ENCODE assay signal across 22 cellular contexts in the genomic region with DNA sequence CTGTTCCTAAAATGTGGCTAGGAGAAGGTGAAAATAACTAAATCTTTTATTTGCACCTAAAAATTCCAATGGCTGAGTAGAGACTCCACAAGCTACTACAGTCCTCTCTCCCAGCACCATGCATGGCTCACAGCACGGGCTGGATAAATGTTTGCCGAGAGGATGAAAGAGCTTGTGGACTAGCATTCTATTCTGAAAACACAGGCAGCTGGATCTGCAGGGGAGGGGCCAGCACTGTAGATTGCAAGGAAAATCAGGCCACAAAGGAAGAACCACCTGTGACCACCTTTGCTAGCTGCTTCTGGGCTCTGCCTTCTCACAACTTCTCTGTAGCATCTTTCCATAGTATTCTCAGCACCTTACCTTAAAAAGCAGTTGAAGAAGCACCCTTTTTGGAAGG. TPM values are rescaled to one million over a fixed set of nuclear protein-coding genes. Genes with fewer than 3 reads are reported as not detected.
DNase-seq lines count a peak whose midpoint lies in the region; ATAC-seq and TF ChIP-seq lines count a peak whose summit lies in the region.
"Had no signal": no experiment of that assay in that cellular context is flagged by ENCODE, and none has a peak within 500 bp of the region (broad histone marks: within the 10 kb centered on the region; RNA-seq: fewer than 3 reads in every experiment).

No MANE protein-coding gene starts in this region.

- in situ Hi-C loops in gastrocnemius medialis (cut with MboI; ENCODE audit: low sequenced_read_pairs in 4 of 4), result no loop called here

- H3K4me3 ChIP-seq in H7 (ENCODE audit: insufficient read depth, low read depth, low read length), result no peak overlapping the region
- no peak overlapping the region for H3K4me3 ChIP-seq in gastrocnemius medialis

- H3K36me3 ChIP-seq in H7 (replicated peaks; ENCODE audit: control insufficient read depth, insufficient read depth, low read length) (no peaks in the 10 kb centered on the region), gastrocnemius medialis (no peaks in the 10 kb centered on the region)
- H3K36me3 ChIP-seq: Peyer's patch had no signal

- intact Hi-C loops in gastrocnemius medialis (cut with DNase I; ENCODE audit: low total_unique reads), result no loop called here

- no peaks in the 10 kb centered on the region for H3K9me3 ChIP-seq in gastrocnemius medialis

- DNase-seq in COLO668 (lab: John Stamatoyannopoulos, UW; ENCODE audit: unreplicated experiment) (peak; percentile 4), H7 (peak; percentile 16), iPS-NIHi7 (ENCODE audit: extremely low spot score) (peak; percentile 14), gastrocnemius medialis (no peak), MV-4-11 (lab: John Stamatoyannopoulos, UW) (no peak)
- DNase-seq: CD4-positive, CD25-positive, alpha-beta regulatory T cell; COR-L47; DMS79 treated with DMSO at 0.1 percent for 48 hours; H9; IMR-90; NCI-H1105 treated with DMSO at 0.1 percent for 48 hours; NCI-H1694; NCI-H2081; NCI-H2171; NCI-H446; NCI-H748 treated with DMSO at 0.1 percent for 48 hours; NK-92 treated with Interleukin-12 subunit alpha and Interleukin-12 subunit beta, amount 100 ng/mL, for 24 hours; Peyer's patch had no signal

- peak overlapping the region; percentile 46 to 78 (median 60) for H3K27ac ChIP-seq in gastrocnemius medialis
- H3K27ac ChIP-seq: KMS-11 had no signal

- no peak for TF ChIP-seq CTCF in gastrocnemius medialis (IDR thresholded peaks at IDR 0.05 in 4 of 5, conservative IDR thresholded peaks at IDR 0.05 in 1 of 5)

- H3K4me1 ChIP-seq in gastrocnemius medialis, result peaks cover 75 to 79% of the 10 kb centered on the region in 2 donors

- H3K27me3 ChIP-seq in H7 (ENCODE audit: control insufficient read depth, insufficient read depth, low read length) (no peaks in the 10 kb centered on the region), gastrocnemius medialis (no peaks in the 10 kb centered on the region)
- H3K27me3 ChIP-seq: Peyer's patch had no signal

- no peak for TF ChIP-seq POLR2A in gastrocnemius medialis (IDR thresholded peaks at IDR 0.05)

- ATAC-seq in gastrocnemius medialis (no peak), HG03159 (IDR thresholded peaks at IDR 0.05; ENCODE audit: unreplicated experiment) (no peak), GM18517 (IDR thresholded peaks at IDR 0.05; ENCODE audit: unreplicated experiment) (no peak)

RNA-seq across cellular contexts. Expression of gene CLIC5, which starts 46.6 kb away (rescaled TPM):
- total RNA-seq in H7 (2014; rRNA removed; shearing (Covaris generic)), result 0.45 TPM in 1 of 2 replicates, not detected in the other
- 10 to 100 TPM; 78.6 to 97.0 (median 91.7) TPM for total RNA-seq in gastrocnemius medialis
- total RNA-seq: IMR-90, SK-MEL-5 had no signal

Comparison
In these comparisons a context has a peak if more than half of its experiments do, and no peak if none do; other contexts are left out.
1. DNase-seq: peak in COLO668 (single experiment), H7 (single experiment) and iPS-NIHi7 (single experiment); none in gastrocnemius medialis (0 of 2) and MV-4-11 (single experiment).
2. RNA of gene CLIC5, which starts 46.6 kb away (total RNA-seq): 78.6 to 97.0 TPM in gastrocnemius medialis; 0.45 TPM in H7; every median in the first group is over 10 times any median in the second.